ENCODE assay signal across 13 cellular contexts in the genomic region with DNA sequence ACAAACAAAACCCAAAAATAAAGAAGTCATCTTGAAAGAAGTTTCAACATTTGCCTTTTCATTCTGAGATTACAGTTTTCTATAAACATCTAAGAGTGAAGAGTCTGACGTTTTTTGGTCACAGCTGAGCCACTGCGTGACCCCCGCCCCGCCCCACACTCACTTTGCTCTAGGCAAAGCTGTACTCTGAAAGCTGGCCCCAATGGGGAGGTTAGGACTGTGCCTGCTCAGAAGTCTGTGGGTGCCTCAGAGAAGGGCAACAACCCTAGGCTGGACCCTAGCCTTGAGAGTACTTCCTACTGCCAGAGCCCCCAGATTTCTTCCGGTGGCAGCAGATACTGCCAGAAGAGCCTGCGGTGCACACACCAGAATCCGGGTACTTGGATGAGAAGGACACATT. TPM values are rescaled to one million over a fixed set of nuclear protein-coding genes. Genes with fewer than 3 reads are reported as not detected.
A peak's percentile ranks its signal among the peaks of the same experiment; 100 is the strongest.
DNase-seq lines count a peak whose midpoint lies in the region; ATAC-seq and TF ChIP-seq lines count a peak whose summit lies in the region.
"Had no signal": no experiment of that assay in that cellular context is flagged by ENCODE, and none has a peak within 500 bp of the region (broad histone marks: within the 10 kb centered on the region; RNA-seq: fewer than 3 reads in every experiment).

No MANE protein-coding gene starts in this region.

- DNase-seq in H4 (ENCODE audit: low spot score) (peak; percentile 6), RWPE2 (ENCODE audit: low spot score) (no peak), NCI-H446 (lab: John Stamatoyannopoulos, UW) (no peak)
- no peak for DNase-seq in effector memory CD8-positive, alpha-beta T cell
- DNase-seq: activated T-cell treated with anti-CD3 and anti-CD28 coated beads, Interleukin-2, amount 50 U/mL, for 24 hours; central memory CD4-positive, alpha-beta T cell; left ventricle myocardium superior; small intestine had no signal

- peak overlapping the region; percentile 78 for H3K27ac ChIP-seq in RWPE2 (ENCODE audit: poor library complexity, severe bottlenecking)
- H3K27ac ChIP-seq in skin epidermis: peak overlapping the region in 11 of 21 experiments; percentile 5 to 70 (median 50)
- H3K27ac ChIP-seq: KMS-11 had no signal

- H3K27me3 ChIP-seq in RWPE2 (ENCODE audit: insufficient read depth, poor library complexity, severe bottlenecking): no peaks in the 10 kb centered on the region

- H3K9me3 Mint-ChIP-seq in effector memory CD8-positive, alpha-beta T cell: no peaks in the 10 kb centered on the region
- H3K9me3 Mint-ChIP-seq: activated T-cell treated with anti-CD3 and anti-CD28 coated beads, Interleukin-2, amount 50 U/mL, for 24 hours had no signal

- peaks cover 28% of the 10 kb centered on the region for H3K36me3 Mint-ChIP-seq in effector memory CD8-positive, alpha-beta T cell (ENCODE audit: insufficient read depth)

- no peak for ATAC-seq in RWPE2 (ENCODE audit: low read depth)
- no peak for ATAC-seq in effector memory CD8-positive, alpha-beta T cell (replicated peaks)
- ATAC-seq in GM18870 (IDR thresholded peaks at IDR 0.05; ENCODE audit: unreplicated experiment): no peak
- ATAC-seq in GM19324 (IDR thresholded peaks at IDR 0.05; ENCODE audit: low FRiP score, unreplicated experiment): no peak
- ATAC-seq in HG03342 (IDR thresholded peaks at IDR 0.05; ENCODE audit: unreplicated experiment): no peak

- H3K9me3 ChIP-seq in RWPE2 (ENCODE audit: severe bottlenecking): no peaks in the 10 kb centered on the region

- H3K36me3 ChIP-seq in RWPE2 (ENCODE audit: low read depth): peaks cover 16% of the 10 kb centered on the region

- peak overlapping the region; percentile 26 to 77 for H3K27ac Mint-ChIP-seq in effector memory CD8-positive, alpha-beta T cell

- H3K4me3 Mint-ChIP-seq in effector memory CD8-positive, alpha-beta T cell: no peak overlapping the region
- H3K4me3 Mint-ChIP-seq: activated T-cell treated with anti-CD3 and anti-CD28 coated beads, Interleukin-2, amount 50 U/mL, for 24 hours had no signal

- H3K4me1 ChIP-seq in RWPE2 (ENCODE audit: insufficient read depth, poor library complexity, severe bottlenecking): peaks cover 30% of the 10 kb centered on the region

- H3K4me1 Mint-ChIP-seq in effector memory CD8-positive, alpha-beta T cell (ENCODE audit: low read depth in 2 of 2): peaks cover 0 to 1% of the 10 kb centered on the region in 2 donors

- no peaks in the 10 kb centered on the region for H3K27me3 Mint-ChIP-seq in effector memory CD8-positive, alpha-beta T cell
- H3K27me3 Mint-ChIP-seq: activated T-cell treated with anti-CD3 and anti-CD28 coated beads, Interleukin-2, amount 50 U/mL, for 24 hours had no signal

- no peak for TF ChIP-seq CTCF in RWPE2 (IDR thresholded peaks at IDR 0.05; ENCODE audit: poor library complexity, severe bottlenecking)

- H3K4me3 ChIP-seq in RWPE2 (ENCODE audit: severe bottlenecking) (no peak overlapping the region), skin epidermis (no peak overlapping the region)

RNA-seq across cellular contexts. Expression of a gene that starts 19.4 kb away (rescaled TPM):
- 16.1 and 22.3 TPM in 2 replicates for total RNA-seq in H4 (2014; rRNA removed; shearing (Covaris generic))

RNA-seq across cellular contexts. Expression of a gene that starts 19.5 kb away (rescaled TPM):
- total RNA-seq in H4 (2014; rRNA removed; shearing (Covaris generic)): 5.6 and 7.0 TPM in 2 replicates
